Comparison of ENCODE assay signal across 18 cellular contexts in the genomic region with DNA sequence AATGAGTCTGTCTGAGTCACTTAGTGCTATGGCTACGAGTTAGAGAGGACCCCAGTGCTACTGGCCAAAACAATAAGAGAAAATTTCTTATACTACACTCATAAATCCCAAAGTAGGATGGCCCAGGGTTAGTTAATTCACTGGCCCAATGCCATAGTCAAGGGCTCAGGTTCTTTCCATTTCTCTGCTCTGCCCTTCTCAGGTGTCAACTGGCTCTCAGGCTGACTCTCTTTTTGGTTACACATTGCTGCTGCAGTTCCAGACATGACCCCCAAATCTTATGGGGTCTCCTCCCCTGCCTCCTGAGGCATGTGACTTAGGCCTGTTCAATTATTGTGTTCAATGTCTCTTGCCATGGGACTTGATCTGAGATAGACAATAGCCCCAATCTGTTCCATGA.
DNase-seq lines count a peak whose midpoint lies in the region; FAIRE-seq and TF ChIP-seq lines count a peak whose summit lies in the region.
"Had no signal": no experiment of that assay in that cellular context is flagged by ENCODE, and none has a peak within 500 bp of the region (broad histone marks: within the 10 kb centered on the region; RNA-seq: fewer than 3 reads in every experiment).

No MANE protein-coding gene starts in this region.

- peak; percentile 24 for DNase-seq in NCI-H748 (lab: John Stamatoyannopoulos, UW; ENCODE audit: unreplicated experiment)
- no peak for DNase-seq in NCI-H748 treated with DMSO at 0.1 percent for 48 hours (lab: John Stamatoyannopoulos, UW)
- no peak for DNase-seq in Calu3
- DNase-seq in SK-N-DZ (ENCODE audit: low spot score) = peak; percentile 36
- peak; percentile 25 for DNase-seq in iPS-NIHi11 (ENCODE audit: low spot score)
- no peak for DNase-seq in NCI-H2081 (lab: John Stamatoyannopoulos, UW)
- no peak for DNase-seq in C1 segment of cervical spinal cord (lab: John Stamatoyannopoulos, UW)
- no peak for DNase-seq in D721Med (ENCODE audit: insufficient read length, low spot score)
- DNase-seq: ACHN; activated B cell treated with CpG ODN at 0.5 μM for 24 hours; colonic mucosa; glutamatergic neuron; mesendoderm; stimulated activated CD4-positive, alpha-beta T cell treated with anti-CD3 and anti-CD28 coated beads, Interleukin-2, amount 100 ng/mL, for 24 hours; T-cell had no signal

- peak overlapping the region; percentile 8 for H3K27ac Mint-ChIP-seq in Calu3 (ENCODE audit: unreplicated experiment)
- H3K27ac Mint-ChIP-seq: activated B cell treated with CpG ODN at 0.5 μM for 24 hours; activated T-helper 1 cell treated with anti-CD3 and anti-CD28 coated beads, Interleukin-12 subunit alpha, Interleukin-12 subunit beta, Interleukin-2, Interleukin-4 antibody, amounts not matched to agents 30 ng/mL and 10 ng/mL and 1 ng/mL, durations not matched to agents 14 hours and 24 hours and 36 hours; neural progenitor cell; T-cell had no signal

- peaks cover 10% of the 10 kb centered on the region for H3K36me3 Mint-ChIP-seq in Calu3 (ENCODE audit: insufficient read depth, unreplicated experiment)
- H3K36me3 Mint-ChIP-seq: neural progenitor cell, T-cell had no signal

- no peak overlapping the region for H3K4me3 Mint-ChIP-seq in Calu3 (ENCODE audit: low read depth, unreplicated experiment)
- H3K4me3 Mint-ChIP-seq: activated B cell treated with CpG ODN at 0.5 μM for 24 hours; activated T-helper 1 cell treated with anti-CD3 and anti-CD28 coated beads, Interleukin-12 subunit alpha, Interleukin-12 subunit beta, Interleukin-2, Interleukin-4 antibody, amounts not matched to agents 30 ng/mL and 10 ng/mL and 1 ng/mL, durations not matched to agents 14 hours and 24 hours and 36 hours; neural progenitor cell; T-cell had no signal

- no TSS peak for BruUV-seq in Calu3 (replicated peaks; lab: Mats Ljungman, UMichigan)

- CTCF ChIA-PET in Calu3 (lab: Charles Lee) = no interaction called here

- H3K4me1 Mint-ChIP-seq in Calu3 (ENCODE audit: low read depth, unreplicated experiment) = no peaks in the 10 kb centered on the region
- H3K4me1 Mint-ChIP-seq: activated B cell treated with CpG ODN at 0.5 μM for 24 hours had no signal

- H3K9me3 Mint-ChIP-seq in Calu3 (ENCODE audit: low read depth, unreplicated experiment) = no peaks in the 10 kb centered on the region
- H3K9me3 Mint-ChIP-seq: neural progenitor cell had no signal

- no peak for FAIRE-seq in D721Med (lab: Jason Lieb, UNC)
- FAIRE-seq: islet of Langerhans had no signal

- peaks cover 29% of the 10 kb centered on the region for H3K27me3 Mint-ChIP-seq in Calu3 (ENCODE audit: unreplicated experiment)
- H3K27me3 Mint-ChIP-seq: activated B cell treated with CpG ODN at 0.5 μM for 24 hours, T-cell had no signal

- intact Hi-C loops in Calu3 (cut with micrococcal nuclease; ENCODE audit: unreplicated experiment) = no loop called here

- no peak for TF ChIP-seq CTCF in Calu3 (IDR thresholded peaks at IDR 0.05; ENCODE audit: unreplicated experiment)
- TF ChIP-seq CTCF in D721Med (IDR thresholded peaks at IDR 0.05; ENCODE audit: insufficient read depth, missing control alignments) = no peak

Comparison
In these comparisons a context has a peak if more than half of its experiments do, and no peak if none do; other contexts are left out.
1. DNase-seq: peak in NCI-H748 (single experiment), SK-N-DZ (single experiment) and iPS-NIHi11 (single experiment); none in NCI-H748 treated with DMSO at 0.1 percent for 48 hours (single experiment), Calu3 (single experiment), NCI-H2081 (0 of 2), C1 segment of cervical spinal cord (0 of 14) and D721Med (single experiment).